In the genomic region with DNA sequence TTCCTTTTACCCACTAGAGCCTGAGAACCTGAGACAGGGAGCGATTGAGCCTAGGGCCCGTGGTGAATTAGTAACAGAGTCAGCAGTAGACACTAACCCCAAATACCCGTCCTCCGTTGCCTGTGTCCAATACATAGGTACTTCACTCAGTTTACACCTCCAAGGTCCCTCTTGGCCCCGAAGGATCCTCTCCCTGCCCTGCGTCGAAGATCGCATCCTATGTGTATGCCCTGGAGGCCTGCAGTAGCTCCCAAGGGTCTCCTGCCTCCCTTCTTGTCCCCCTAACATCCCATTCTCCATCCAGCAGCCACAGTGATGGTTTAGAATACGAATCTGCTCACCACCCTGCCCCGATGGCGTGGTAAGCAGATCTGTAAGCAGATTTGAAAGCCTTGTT, we compare ENCODE assay signal across 10 cellular contexts.
DNase-seq lines count a peak whose midpoint lies in the region; ATAC-seq, FAIRE-seq and TF ChIP-seq lines count a peak whose summit lies in the region.
"Had no signal": no experiment of that assay in that cellular context is flagged by ENCODE, and none has a peak within 500 bp of the region (broad histone marks: within the 10 kb centered on the region; RNA-seq: fewer than 3 reads in every experiment).

No MANE protein-coding gene starts in this region.

- no peak overlapping the region for H3K9ac ChIP-seq in endothelial cell of umbilical vein (replicated peaks; ENCODE audit: extremely low read depth, insufficient read depth, low read length)

- no peaks in the 10 kb centered on the region for H3K79me2 ChIP-seq in endothelial cell of umbilical vein (ENCODE audit: control insufficient read depth, insufficient read depth, low read length)

- peaks cover 8 to 21% of the 10 kb centered on the region in 2 experiments for H3K27me3 ChIP-seq in endothelial cell of umbilical vein (ENCODE audit: control insufficient read depth in 2 of 2, insufficient read depth in 2 of 2, low read length in 2 of 2)

- H3K27ac Mint-ChIP-seq in stimulated activated naive CD8-positive, alpha-beta T cell treated with anti-CD3 and anti-CD28 coated beads, Interleukin-15, Interleukin-2, amounts not matched to agents 100 ng/mL and 50 ng/mL, for 24 hours = peak overlapping the region; percentile 8
- H3K27ac Mint-ChIP-seq in nephron progenitor cell = peak overlapping the region; percentile 6

- H3K27ac ChIP-seq in endothelial cell of umbilical vein (ENCODE audit: insufficient read depth, low read depth, low read length) = no peak overlapping the region

- no peak overlapping the region for H2AFZ ChIP-seq in endothelial cell of umbilical vein (ENCODE audit: low read depth, low read length)

- no TSS peak for BruUV-seq in endothelial cell of umbilical vein (replicated peaks; lab: Mats Ljungman, UMichigan)

- intact Hi-C loops in endothelial cell of umbilical vein (cut with micrococcal nuclease) = no loop called here

- peaks cover 12% of the 10 kb centered on the region for H3K4me1 Mint-ChIP-seq in stimulated activated naive CD8-positive, alpha-beta T cell treated with anti-CD3 and anti-CD28 coated beads, Interleukin-15, Interleukin-2, amounts not matched to agents 100 ng/mL and 50 ng/mL, for 24 hours (ENCODE audit: low read depth)
- peaks cover 14% of the 10 kb centered on the region for H3K4me1 Mint-ChIP-seq in nephron progenitor cell

- no peaks in the 10 kb centered on the region for H4K20me1 ChIP-seq in endothelial cell of umbilical vein (replicated peaks; ENCODE audit: control insufficient read depth, extremely low read depth, insufficient read depth, low read length)

- peaks cover 10% of the 10 kb centered on the region for H3K4me1 ChIP-seq in endothelial cell of umbilical vein (ENCODE audit: control insufficient read depth, extremely low read depth, insufficient read depth, low read length)

- CTCF ChIA-PET in endothelial cell of umbilical vein (lab: Charles Lee) = no interaction called here

- TF ChIP-seq CTCF in endothelial cell of umbilical vein (IDR thresholded peaks at IDR 0.05; ENCODE audit: extremely low read depth in 1 of 2, insufficient read depth in 1 of 2, low read depth in 1 of 2, low read length in 2 of 2) = no peak
- TF ChIP-seq CTCF in nephron progenitor cell (IDR thresholded peaks at IDR 0.05) = no peak

- POLR2A ChIA-PET in endothelial cell of umbilical vein (lab: Charles Lee) = no interaction called here

- peaks cover 44% of the 10 kb centered on the region for H3K27me3 Mint-ChIP-seq in stimulated activated naive CD8-positive, alpha-beta T cell treated with anti-CD3 and anti-CD28 coated beads, Interleukin-15, Interleukin-2, amounts not matched to agents 100 ng/mL and 50 ng/mL, for 24 hours
- peaks cover 77% of the 10 kb centered on the region for H3K27me3 Mint-ChIP-seq in nephron progenitor cell (ENCODE audit: low read depth, poor library complexity)

- peak overlapping the region; percentile 1 for H3K4me2 ChIP-seq in endothelial cell of umbilical vein (ENCODE audit: insufficient read depth, low read length)

- H3K36me3 Mint-ChIP-seq in stimulated activated naive CD8-positive, alpha-beta T cell treated with anti-CD3 and anti-CD28 coated beads, Interleukin-15, Interleukin-2, amounts not matched to agents 100 ng/mL and 50 ng/mL, for 24 hours (ENCODE audit: low read depth) = no peaks in the 10 kb centered on the region
- no peaks in the 10 kb centered on the region for H3K36me3 Mint-ChIP-seq in nephron progenitor cell (ENCODE audit: low read depth)

- TF ChIP-seq POLR2A in endothelial cell of umbilical vein (IDR thresholded peaks at IDR 0.05; ENCODE audit: low read depth, low read length) = no peak

- H3K4me3 ChIP-seq in endothelial cell of umbilical vein (replicated peaks in 1 of 3; ENCODE audit: insufficient read depth in 1 of 3, low read depth in 1 of 3, low read length in 3 of 3) = no peak overlapping the region

- peak overlapping the region; percentile 63 for H3K4me3 Mint-ChIP-seq in stimulated activated naive CD8-positive, alpha-beta T cell treated with anti-CD3 and anti-CD28 coated beads, Interleukin-15, Interleukin-2, amounts not matched to agents 100 ng/mL and 50 ng/mL, for 24 hours
- H3K4me3 Mint-ChIP-seq in nephron progenitor cell = peak overlapping the region; percentile 77

- no peaks in the 10 kb centered on the region for H3K9me1 ChIP-seq in endothelial cell of umbilical vein (replicated peaks; ENCODE audit: control insufficient read depth, extremely low read depth, insufficient read depth, low read length)

- H3K9me3 Mint-ChIP-seq in stimulated activated naive CD8-positive, alpha-beta T cell treated with anti-CD3 and anti-CD28 coated beads, Interleukin-15, Interleukin-2, amounts not matched to agents 100 ng/mL and 50 ng/mL, for 24 hours = no peaks in the 10 kb centered on the region
- H3K9me3 Mint-ChIP-seq in nephron progenitor cell = peaks cover 3% of the 10 kb centered on the region

- no peaks in the 10 kb centered on the region for H3K36me3 ChIP-seq in endothelial cell of umbilical vein (ENCODE audit: control insufficient read depth in 2 of 2, extremely low read depth in 1 of 2, insufficient read depth in 2 of 2, low read length in 2 of 2)

- no peak for DNase-seq in stimulated activated naive CD8-positive, alpha-beta T cell treated with anti-CD3 and anti-CD28 coated beads, Interleukin-15, Interleukin-2, amounts not matched to agents 100 U/mL and 50 U/mL, for 24 hours
- DNase-seq in endothelial cell of umbilical vein (ENCODE audit: low read depth, low spot score) = no peak
- no peak for DNase-seq in nephron progenitor cell
- DNase-seq in HPDE6-E6E7 (ENCODE audit: extremely low spot score) = no peak
- no peak for DNase-seq in COLO668 (lab: John Stamatoyannopoulos, UW; ENCODE audit: unreplicated experiment)
- DNase-seq in NCI-H1105 treated with DMSO at 0.1 percent for 48 hours (lab: John Stamatoyannopoulos, UW) = no peak
- DNase-seq: DND-41, T-helper 9 cell had no signal

- no peak for FAIRE-seq in endothelial cell of umbilical vein (lab: Jason Lieb, UNC)

- dilution Hi-C loops in endothelial cell of umbilical vein (cut with MboI; ENCODE audit: extremely low pct_ligation_motif_present, low sequenced_read_pairs) = no loop called here

- H3K9me3 ChIP-seq in endothelial cell of umbilical vein (replicated peaks; ENCODE audit: control insufficient read depth, insufficient read depth, low read length) = no peaks in the 10 kb centered on the region

- no peak for ATAC-seq in stimulated activated naive CD8-positive, alpha-beta T cell treated with anti-CD3 and anti-CD28 coated beads, Interleukin-15, Interleukin-2, amounts not matched to agents 100 U/mL and 50 U/mL, for 24 hours
- ATAC-seq in GM21381 (IDR thresholded peaks at IDR 0.05; ENCODE audit: unreplicated experiment) = no peak

TF ChIP-seq in endothelial cell of umbilical vein, 7 proteins besides CTCF, POLR2A, EP300 and RAD21:
- no peak for TF ChIP-seq JUN (IDR thresholded peaks at IDR 0.05; ENCODE audit: borderline replicate concordance, insufficient read depth, insufficient read length, low read depth)
- no peak for TF ChIP-seq EZH2 (IDR thresholded peaks at IDR 0.05; ENCODE audit: borderline replicate concordance, low read depth, low read length, severe bottlenecking)
- TF ChIP-seq MYC (IDR thresholded peaks at IDR 0.05; ENCODE audit: low read depth, low read length) = no peak
- TF ChIP-seq GATA2 (IDR thresholded peaks at IDR 0.05; ENCODE audit: insufficient read depth, insufficient read length, low read depth, low read length) = no peak
- TF ChIP-seq POLR2AphosphoS5 (IDR thresholded peaks at IDR 0.05; ENCODE audit: insufficient read depth, low read depth, low read length) = no peak
- TF ChIP-seq FOS (IDR thresholded peaks at IDR 0.05; ENCODE audit: borderline replicate concordance, insufficient read depth, low read length) = no peak
- TF ChIP-seq, protein P1, sequence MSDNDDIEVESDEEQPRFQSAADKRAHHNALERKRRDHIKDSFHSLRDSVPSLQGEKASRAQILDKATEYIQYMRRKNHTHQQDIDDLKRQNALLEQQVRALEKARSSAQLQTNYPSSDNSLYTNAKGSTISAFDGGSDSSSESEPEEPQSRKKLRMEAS (IDR thresholded peaks at IDR 0.05; ENCODE audit: insufficient read depth, insufficient read length) = no peak
